24 cellular contexts compared by ENCODE assay signal in the genomic region with DNA sequence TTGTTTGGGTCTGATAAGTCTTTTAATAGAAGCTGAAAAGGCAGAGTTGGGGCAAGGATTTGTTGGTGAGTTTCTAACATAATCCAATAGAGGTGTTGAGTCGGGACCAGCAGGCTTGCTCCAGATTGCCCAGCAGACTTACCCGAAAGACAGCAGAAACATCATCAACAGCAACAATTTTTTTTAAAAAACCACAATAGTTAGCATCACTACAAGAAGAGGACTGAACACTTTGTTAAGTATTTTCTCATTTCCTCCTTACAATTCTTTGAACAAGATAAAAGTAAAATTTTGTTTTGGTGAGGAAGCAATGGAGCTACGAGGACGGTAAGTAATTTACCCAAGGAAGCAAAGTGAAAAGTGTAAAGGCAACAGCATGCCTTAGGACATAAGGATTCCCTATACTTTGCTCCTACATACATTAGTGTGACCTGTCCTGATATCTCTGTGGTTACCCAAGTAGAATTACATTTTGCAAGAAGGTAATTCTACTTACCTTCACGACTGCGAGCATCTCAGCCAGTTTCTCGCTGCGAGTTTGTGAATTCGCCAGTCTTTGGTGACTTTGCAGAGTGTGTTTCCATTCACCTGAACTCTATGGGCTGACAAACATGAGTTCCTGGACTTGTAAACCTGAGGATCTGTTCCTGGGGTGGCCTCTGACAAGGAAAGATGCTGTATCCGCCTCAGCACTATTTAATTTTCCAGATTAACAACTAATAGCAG. TPM values are rescaled to one million over a fixed set of nuclear protein-coding genes. Genes with fewer than 3 reads are reported as not detected.
DNase-seq lines count a peak whose midpoint lies in the region; ATAC-seq and TF ChIP-seq lines count a peak whose summit lies in the region.
"Had no signal": no experiment of that assay in that cellular context is flagged by ENCODE, and none has a peak within 500 bp of the region (broad histone marks: within the 10 kb centered on the region; RNA-seq: fewer than 3 reads in every experiment).

No MANE protein-coding gene starts in this region.

- H3K27ac ChIP-seq in CD4-positive, CD25-positive, alpha-beta regulatory T cell (ENCODE audit: insufficient read depth, low read length, poor library complexity, severe bottlenecking): peak overlapping the region; percentile 90
- peak overlapping the region; percentile 53 for H3K27ac ChIP-seq in DND-41 (ENCODE audit: low read length)
- no peak overlapping the region for H3K27ac ChIP-seq in mammary epithelial cell (ENCODE audit: insufficient read depth, low read depth, low read length)
- H3K27ac ChIP-seq: HL-60, suprapubic skin had no signal

- peak overlapping the region; percentile 100 for H3K4me3 ChIP-seq in CD4-positive, CD25-positive, alpha-beta regulatory T cell (ENCODE audit: low read depth, low read length)
- no peak overlapping the region for H3K4me3 ChIP-seq in DND-41 (ENCODE audit: low read depth in 1 of 2, low read length in 2 of 2)
- H3K4me3 ChIP-seq in mammary epithelial cell (replicated peaks in 1 of 3; ENCODE audit: insufficient read depth in 1 of 3, low read depth in 2 of 3, low read length in 3 of 3): no peak overlapping the region
- H3K4me3 ChIP-seq: suprapubic skin had no signal

- H3K36me3 ChIP-seq in CD4-positive, CD25-positive, alpha-beta regulatory T cell (ENCODE audit: control insufficient read depth, insufficient read depth, low read length): peaks cover 64% of the 10 kb centered on the region
- peaks cover 67% of the 10 kb centered on the region for H3K36me3 ChIP-seq in DND-41 (ENCODE audit: insufficient read depth, low read length)
- no peaks in the 10 kb centered on the region for H3K36me3 ChIP-seq in mammary epithelial cell (ENCODE audit: insufficient read depth, low read length)
- H3K36me3 ChIP-seq: heart right ventricle, suprapubic skin had no signal

- H3K4me3 Mint-ChIP-seq in CD4-positive, CD25-positive, alpha-beta regulatory T cell: peak overlapping the region; percentile 87 to 95 (median 92)
- peak overlapping the region; percentile 77 for H3K4me3 Mint-ChIP-seq in activated CD8-positive, alpha-beta T cell treated with anti-CD3 and anti-CD28 coated beads, Interleukin-2, amount 10 ng/mL, durations not matched to agents 7 days and 5 days
- peak overlapping the region; percentile 68 to 86 (median 70) for H3K4me3 Mint-ChIP-seq in immature natural killer cell
- H3K4me3 Mint-ChIP-seq: naive B cell had no signal

- peak overlapping the region; percentile 93 to 96 (median 95) for H3K27ac Mint-ChIP-seq in CD4-positive, CD25-positive, alpha-beta regulatory T cell
- peak overlapping the region; percentile 89 for H3K27ac Mint-ChIP-seq in activated CD8-positive, alpha-beta T cell treated with anti-CD3 and anti-CD28 coated beads, Interleukin-2, amount 10 ng/mL, durations not matched to agents 7 days and 5 days
- peak overlapping the region; percentile 83 to 97 (median 92) for H3K27ac Mint-ChIP-seq in immature natural killer cell
- H3K27ac Mint-ChIP-seq: naive B cell had no signal

- H3K4me2 ChIP-seq in DND-41 (ENCODE audit: insufficient read depth, low read length) (peak overlapping the region; percentile 37; the same call in 1 of the 2 replicates), mammary epithelial cell (ENCODE audit: insufficient read depth, low read depth, low read length) (no peak overlapping the region)

- TF ChIP-seq CTCF in DND-41 (IDR thresholded peaks at IDR 0.05; ENCODE audit: borderline replicate concordance, extremely low read depth, low read length, poor library complexity, severe bottlenecking) (no peak), mammary epithelial cell (conservative IDR thresholded peaks at IDR 0.05 in 1 of 2, IDR thresholded peaks at IDR 0.05 in 1 of 2; ENCODE audit: extremely low read depth in 1 of 2, insufficient read depth in 1 of 2, low read depth in 1 of 2, low read length in 2 of 2) (no peak)

- H3K27me3 Mint-ChIP-seq in CD4-positive, CD25-positive, alpha-beta regulatory T cell: no peaks in the 10 kb centered on the region
- no peaks in the 10 kb centered on the region for H3K27me3 Mint-ChIP-seq in activated CD8-positive, alpha-beta T cell treated with anti-CD3 and anti-CD28 coated beads, Interleukin-2, amount 10 ng/mL, durations not matched to agents 7 days and 5 days (ENCODE audit: low read depth)
- peaks cover 0 to 10% (median 5%) of the 10 kb centered on the region in 3 donors for H3K27me3 Mint-ChIP-seq in immature natural killer cell (ENCODE audit: low read depth in 3 of 3)

- H3K36me3 Mint-ChIP-seq in CD4-positive, CD25-positive, alpha-beta regulatory T cell: peaks cover 75% of the 10 kb centered on the region
- H3K36me3 Mint-ChIP-seq in activated CD8-positive, alpha-beta T cell treated with anti-CD3 and anti-CD28 coated beads, Interleukin-2, amount 10 ng/mL, durations not matched to agents 7 days and 5 days (ENCODE audit: low read depth): peaks cover 86% of the 10 kb centered on the region
- H3K36me3 Mint-ChIP-seq in immature natural killer cell: peaks cover 17 to 28% (median 21%) of the 10 kb centered on the region in 3 donors
- H3K36me3 Mint-ChIP-seq: IgD-negative memory B cell had no signal

- no peak overlapping the region for H3K9ac ChIP-seq in DND-41 (ENCODE audit: low read depth, low read length)
- no peak overlapping the region for H3K9ac ChIP-seq in mammary epithelial cell (ENCODE audit: insufficient read depth, low read length)

- H4K20me1 ChIP-seq in DND-41 (ENCODE audit: insufficient read depth, low read length): peaks cover 43% of the 10 kb centered on the region
- no peaks in the 10 kb centered on the region for H4K20me1 ChIP-seq in mammary epithelial cell (ENCODE audit: insufficient read depth, low read length)

- POLR2A ChIA-PET in activated CD8-positive, alpha-beta T cell treated with anti-CD3 and anti-CD28 coated beads, Interleukin-2, amount 10 ng/mL, durations not matched to agents 7 days and 5 days (lab: Charles Lee): interaction anchor here (1.6 to 16.5 kb wide), 5 partner anchors 9 to 51 kb away, joined by 5 to 176 read pairs (median 106); a partner anchor contains a TSS

- no peaks in the 10 kb centered on the region for H3K9me3 ChIP-seq in CD4-positive, CD25-positive, alpha-beta regulatory T cell (ENCODE audit: control insufficient read depth in 2 of 2, low read length in 2 of 2)
- H3K9me3 ChIP-seq in DND-41 (ENCODE audit: insufficient read depth, low read length, severe bottlenecking): no peaks in the 10 kb centered on the region
- H3K9me3 ChIP-seq in mammary epithelial cell (replicated peaks; ENCODE audit: insufficient read depth, low read length): no peaks in the 10 kb centered on the region
- H3K9me3 ChIP-seq: suprapubic skin had no signal

- in situ Hi-C loops in mammary epithelial cell (cut with MboI; ENCODE audit: low sequenced_read_pairs in 2 of 2): no loop called here

- CTCF ChIA-PET in activated CD8-positive, alpha-beta T cell treated with anti-CD3 and anti-CD28 coated beads, Interleukin-2, amount 10 ng/mL, durations not matched to agents 7 days and 5 days (lab: Charles Lee): interaction anchor here (0.6 to 13.4 kb wide), 8 partner anchors 10 to 1168 kb away, joined by 3 to 162 read pairs (median 3); a partner anchor contains a TSS
- CTCF ChIA-PET in mammary epithelial cell (lab: Charles Lee; ENCODE audit: low non-redundant PET): no interaction called here

- intact Hi-C loops in mammary epithelial cell (cut with micrococcal nuclease): no loop called here

- peaks cover 59 to 92% (median 76%) of the 10 kb centered on the region in 4 donors for H3K4me1 Mint-ChIP-seq in CD4-positive, CD25-positive, alpha-beta regulatory T cell
- peaks cover 87% of the 10 kb centered on the region for H3K4me1 Mint-ChIP-seq in activated CD8-positive, alpha-beta T cell treated with anti-CD3 and anti-CD28 coated beads, Interleukin-2, amount 10 ng/mL, durations not matched to agents 7 days and 5 days (ENCODE audit: low read depth)
- peaks cover 93 to 100% of the 10 kb centered on the region in 2 donors for H3K4me1 Mint-ChIP-seq in immature natural killer cell

- WGBS in mammary epithelial cell (ENCODE audit: low coverage, missing lambda C conversion rate): 83% methylated on average over 10 of the region's 10 CpGs

- H2AFZ ChIP-seq in DND-41 (ENCODE audit: low read depth, low read length) (no peak overlapping the region), mammary epithelial cell (ENCODE audit: low read depth, low read length) (no peak overlapping the region)

- peak; percentile 54 to 58 for ATAC-seq in CD4-positive, CD25-positive, alpha-beta regulatory T cell (ENCODE audit: low read depth in 2 of 2)
- peak; percentile 71 for ATAC-seq in DND-41 (ENCODE audit: insufficient read depth, low read depth)
- peak; percentile 25 for ATAC-seq in activated CD8-positive, alpha-beta T cell treated with anti-CD3 and anti-CD28 coated beads, Interleukin-2, amount 10 ng/mL, durations not matched to agents 7 days and 5 days
- no peak for ATAC-seq in HG03025 (IDR thresholded peaks at IDR 0.05; ENCODE audit: low FRiP score, unreplicated experiment)
- no peak for ATAC-seq in HG03469 (IDR thresholded peaks at IDR 0.05; ENCODE audit: unreplicated experiment)
- ATAC-seq: heart right ventricle, Right ventricle myocardium inferior had no signal

- peaks cover 100% of the 10 kb centered on the region for H3K79me2 ChIP-seq in DND-41 (ENCODE audit: insufficient read depth, low read length)
- no peaks in the 10 kb centered on the region for H3K79me2 ChIP-seq in mammary epithelial cell (ENCODE audit: insufficient read depth, low read length)

- peak; percentile 23 to 78 (median 74) for DNase-seq in CD4-positive, CD25-positive, alpha-beta regulatory T cell
- no peak for DNase-seq in DND-41
- peak; percentile 46 for DNase-seq in activated CD8-positive, alpha-beta T cell treated with anti-CD3 and anti-CD28 coated beads, Interleukin-2, amount 10 ng/mL, durations not matched to agents 7 days and 5 days
- peak; percentile 53 to 67 (median 62) for DNase-seq in immature natural killer cell
- DNase-seq in mammary epithelial cell: no peak
- DNase-seq in SKM-1 treated with dmso at 0.1 percent for 144 hours (lab: John Stamatoyannopoulos, UW; ENCODE audit: unreplicated experiment): no peak
- DNase-seq: activated CD4-positive, CD25-positive, alpha-beta regulatory T cell; AML-193; H7; heart right ventricle; naive B cell; NCI-H187 treated with DMSO at 0.1 percent for 48 hours; NCI-H446; posterior cingulate gyrus; stimulated activated CD4-positive, alpha-beta T cell treated with anti-CD3 and anti-CD28 coated beads, Interleukin-4, amount 100 ng/mL, for 1 hour had no signal

- no TSS peak for BruUV-seq in mammary epithelial cell (replicated peaks; lab: Mats Ljungman, UMichigan)

- peaks cover 98% of the 10 kb centered on the region for H3K4me1 ChIP-seq in CD4-positive, CD25-positive, alpha-beta regulatory T cell (ENCODE audit: control insufficient read depth, insufficient read depth, low read length, poor library complexity, severe bottlenecking)
- H3K4me1 ChIP-seq in DND-41 (ENCODE audit: insufficient read depth, low read length): peaks cover 63% of the 10 kb centered on the region
- H3K4me1 ChIP-seq in mammary epithelial cell (ENCODE audit: insufficient read depth, low read length): no peaks in the 10 kb centered on the region
- H3K4me1 ChIP-seq: suprapubic skin had no signal

- no peaks in the 10 kb centered on the region for H3K27me3 ChIP-seq in CD4-positive, CD25-positive, alpha-beta regulatory T cell (ENCODE audit: control insufficient read depth, insufficient read depth, low read length)
- H3K27me3 ChIP-seq in DND-41 (ENCODE audit: insufficient read depth, low read length, poor library complexity): no peaks in the 10 kb centered on the region
- H3K27me3 ChIP-seq in mammary epithelial cell (ENCODE audit: insufficient read depth, low read length): peaks cover 3% of the 10 kb centered on the region

- H3K9me3 Mint-ChIP-seq in CD4-positive, CD25-positive, alpha-beta regulatory T cell: peaks cover 0 to 2% (median 0%) of the 10 kb centered on the region in 7 donors
- H3K9me3 Mint-ChIP-seq in activated CD8-positive, alpha-beta T cell treated with anti-CD3 and anti-CD28 coated beads, Interleukin-2, amount 10 ng/mL, durations not matched to agents 7 days and 5 days (ENCODE audit: insufficient read depth): no peaks in the 10 kb centered on the region
- H3K9me3 Mint-ChIP-seq in immature natural killer cell: no peaks in the 10 kb centered on the region

- dilution Hi-C loops in mammary epithelial cell (cut with HindIII; ENCODE audit: low sequenced_read_pairs): no loop called here

RNA-seq across cellular contexts. Expression of a gene that starts 13.2 kb away (rescaled TPM):
- total RNA-seq in CD4-positive, CD25-positive, alpha-beta regulatory T cell: 550 TPM
- polyA plus RNA-seq in CD4-positive, CD25-positive, alpha-beta regulatory T cell: 100 to 1,000 TPM; 146 to 222 (median 169) TPM
- 100 to 1,000 TPM; 254 to 263 TPM for total RNA-seq in activated CD8-positive, alpha-beta T cell treated with anti-CD3 and anti-CD28 coated beads, Interleukin-2, amount 10 ng/mL, durations not matched to agents 7 days and 5 days
- polyA plus RNA-seq in immature natural killer cell (10 to 100 TPM; 38.5 to 71.9 (median 54.6) TPM), mammary epithelial cell (not detected)
- not detected for total RNA-seq in mammary epithelial cell
- polyA minus RNA-seq in mammary epithelial cell: not detected
- polyA plus RNA-seq: keratinocyte had no signal

RNA-seq across cellular contexts. Expression of a gene that starts 27.8 kb away (rescaled TPM):
- total RNA-seq in CD4-positive, CD25-positive, alpha-beta regulatory T cell: not detected
- polyA plus RNA-seq in CD4-positive, CD25-positive, alpha-beta regulatory T cell: not detected
- not detected for total RNA-seq in activated CD8-positive, alpha-beta T cell treated with anti-CD3 and anti-CD28 coated beads, Interleukin-2, amount 10 ng/mL, durations not matched to agents 7 days and 5 days
- polyA plus RNA-seq in immature natural killer cell (not detected), mammary epithelial cell (not detected)
- total RNA-seq in mammary epithelial cell: not detected
- polyA minus RNA-seq in mammary epithelial cell: not detected
- total RNA-seq: H7; heart right ventricle; Right ventricle myocardium inferior; skeletal muscle tissue; suprapubic skin; T-helper 2 cell treated with Interferon-gamma antibody and Interleukin-4, amounts not matched to agents 100 ng/mL and 5 ng/mL, for 36 hours had no signal
- polyA plus RNA-seq: heart right ventricle, IgD-negative memory B cell, keratinocyte had no signal

RNA-seq across cellular contexts. Expression of a gene that starts 51.2 kb away (rescaled TPM):
- 9.0 TPM for total RNA-seq in CD4-positive, CD25-positive, alpha-beta regulatory T cell
- polyA plus RNA-seq in CD4-positive, CD25-positive, alpha-beta regulatory T cell: 10 to 100 TPM; 15.0 to 19.5 (median 16.1) TPM
- 10 to 100 TPM; 13.1 to 13.9 TPM for total RNA-seq in activated CD8-positive, alpha-beta T cell treated with anti-CD3 and anti-CD28 coated beads, Interleukin-2, amount 10 ng/mL, durations not matched to agents 7 days and 5 days
- polyA plus RNA-seq in immature natural killer cell: 10 to 100 TPM; 14.6 to 17.9 (median 16.7) TPM
- 10 to 100 TPM in 1 of 2 donors, 1 to 10 TPM in 1; 9.5 to 10.2 TPM for total RNA-seq in mammary epithelial cell
- 8.7 TPM for polyA plus RNA-seq in mammary epithelial cell
- 4.1 TPM for polyA minus RNA-seq in mammary epithelial cell

Comparison
In these comparisons a context has a peak if more than half of its experiments do, and no peak if none do; other contexts are left out.
1. ATAC-seq: peak in CD4-positive, CD25-positive, alpha-beta regulatory T cell (2 of 2), DND-41 (single experiment) and activated CD8-positive, alpha-beta T cell treated with anti-CD3 and anti-CD28 coated beads, Interleukin-2, amount 10 ng/mL, durations not matched to agents 7 days and 5 days (single experiment); none in HG03025 (single experiment) and HG03469 (single experiment).
2. DNase-seq: peak in CD4-positive, CD25-positive, alpha-beta regulatory T cell (3 of 3), activated CD8-positive, alpha-beta T cell treated with anti-CD3 and anti-CD28 coated beads, Interleukin-2, amount 10 ng/mL, durations not matched to agents 7 days and 5 days (single experiment) and immature natural killer cell (3 of 3); none in DND-41 (single experiment), mammary epithelial cell (single experiment) and SKM-1 treated with dmso at 0.1 percent for 144 hours (single experiment).
3. RNA of a gene that starts 13.2 kb away (total RNA-seq): 550 TPM in CD4-positive, CD25-positive, alpha-beta regulatory T cell (single experiment) and 254 to 263 TPM in activated CD8-positive, alpha-beta T cell treated with anti-CD3 and anti-CD28 coated beads, Interleukin-2, amount 10 ng/mL, durations not matched to agents 7 days and 5 days; not detected in mammary epithelial cell; every median in the first group is over 100 times any median in the second.
4. Peak in every context shown above with its lines, with median percentiles within 50 percentile points of each other: H3K27ac Mint-ChIP-seq and H3K4me3 Mint-ChIP-seq.